17 cellular contexts compared by ENCODE assay signal in the genomic region with DNA sequence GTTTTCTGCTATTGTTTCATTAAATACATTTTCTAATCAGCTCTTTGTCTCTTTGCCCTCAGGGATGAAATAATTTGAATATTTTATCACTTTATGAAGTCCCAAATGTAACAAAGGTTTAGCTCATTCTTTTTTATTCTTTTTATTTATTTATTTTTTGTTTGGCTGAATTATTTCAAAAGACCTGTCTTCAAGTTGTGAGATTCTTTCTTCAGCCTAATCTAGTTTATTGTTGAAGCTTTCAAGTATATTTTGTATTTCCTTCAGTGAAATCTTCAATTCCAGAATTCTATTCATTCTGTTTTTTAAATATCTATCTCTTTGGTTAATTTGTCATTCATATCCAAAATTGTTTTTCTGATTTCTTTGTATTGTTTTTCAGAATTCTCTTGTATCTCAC. TPM values are rescaled to one million over a fixed set of nuclear protein-coding genes. Genes with fewer than 3 reads are reported as not detected.
DNase-seq lines count a peak whose midpoint lies in the region; ATAC-seq, FAIRE-seq and TF ChIP-seq lines count a peak whose summit lies in the region.
"Had no signal": no experiment of that assay in that cellular context is flagged by ENCODE, and none has a peak within 500 bp of the region (broad histone marks: within the 10 kb centered on the region; RNA-seq: fewer than 3 reads in every experiment).

No MANE protein-coding gene starts in this region.

- no peak for DNase-seq in stimulated activated naive CD8-positive, alpha-beta T cell treated with anti-CD3 and anti-CD28 coated beads, Interleukin-15, Interleukin-2, amounts not matched to agents 100 U/mL and 50 U/mL, for 24 hours
- DNase-seq in T-helper 17 cell (no peak), immature natural killer cell (no peak), left colon (no peak), D721Med (ENCODE audit: insufficient read length, low spot score) (no peak), DMS114 treated with DMSO at 0.1 percent for 48 hours (lab: John Stamatoyannopoulos, UW; ENCODE audit: unreplicated experiment) (no peak)
- DNase-seq: DMS79 treated with DMSO at 0.1 percent for 48 hours, GOT3, NCI-H146, NCI-H345, NCI-H526 treated with DMSO at 0.1 percent for 48 hours had no signal

- peaks cover 86% of the 10 kb centered on the region for H3K4me1 Mint-ChIP-seq in stimulated activated naive CD8-positive, alpha-beta T cell treated with anti-CD3 and anti-CD28 coated beads, Interleukin-15, Interleukin-2, amounts not matched to agents 100 ng/mL and 50 ng/mL, for 24 hours (ENCODE audit: low read depth)
- H3K4me1 Mint-ChIP-seq in T-helper 17 cell (peaks cover 53% of the 10 kb centered on the region), immature natural killer cell (peaks cover 65 to 68% of the 10 kb centered on the region in 2 donors)

- no peak for ATAC-seq in stimulated activated naive CD8-positive, alpha-beta T cell treated with anti-CD3 and anti-CD28 coated beads, Interleukin-15, Interleukin-2, amounts not matched to agents 100 U/mL and 50 U/mL, for 24 hours
- ATAC-seq in T-helper 17 cell, result no peak
- no peak for ATAC-seq in left colon
- no peak for ATAC-seq in GM21825 (IDR thresholded peaks at IDR 0.05; ENCODE audit: unreplicated experiment)

- no peak for TF ChIP-seq CTCF in D721Med (IDR thresholded peaks at IDR 0.05; ENCODE audit: insufficient read depth, missing control alignments)

- intact Hi-C loops in left colon (cut with DNase I, micrococcal nuclease), result no loop called here

- H3K9me3 ChIP-seq in T-helper 17 cell (ENCODE audit: control insufficient read depth, low read length, poor library complexity, severe bottlenecking), result no peaks in the 10 kb centered on the region

- no peaks in the 10 kb centered on the region for H3K27me3 Mint-ChIP-seq in stimulated activated naive CD8-positive, alpha-beta T cell treated with anti-CD3 and anti-CD28 coated beads, Interleukin-15, Interleukin-2, amounts not matched to agents 100 ng/mL and 50 ng/mL, for 24 hours
- H3K27me3 Mint-ChIP-seq in T-helper 17 cell (no peaks in the 10 kb centered on the region), immature natural killer cell (ENCODE audit: low read depth in 3 of 3) (no peaks in the 10 kb centered on the region)

- H3K27ac Mint-ChIP-seq in stimulated activated naive CD8-positive, alpha-beta T cell treated with anti-CD3 and anti-CD28 coated beads, Interleukin-15, Interleukin-2, amounts not matched to agents 100 ng/mL and 50 ng/mL, for 24 hours, result peak overlapping the region; percentile 62
- H3K27ac Mint-ChIP-seq in T-helper 17 cell (peak overlapping the region; percentile 0), immature natural killer cell (peak overlapping the region; percentile 3 to 82 (median 62))

- peak overlapping the region; percentile 52 for H3K4me3 Mint-ChIP-seq in stimulated activated naive CD8-positive, alpha-beta T cell treated with anti-CD3 and anti-CD28 coated beads, Interleukin-15, Interleukin-2, amounts not matched to agents 100 ng/mL and 50 ng/mL, for 24 hours
- H3K4me3 Mint-ChIP-seq in T-helper 17 cell (no peak overlapping the region), immature natural killer cell (peak overlapping the region in 4 of 5 donors; percentile 18 to 58 (median 42))

- peaks cover 5% of the 10 kb centered on the region for H3K9me3 Mint-ChIP-seq in stimulated activated naive CD8-positive, alpha-beta T cell treated with anti-CD3 and anti-CD28 coated beads, Interleukin-15, Interleukin-2, amounts not matched to agents 100 ng/mL and 50 ng/mL, for 24 hours
- peaks cover 8 to 20% (median 14%) of the 10 kb centered on the region in 6 donors for H3K9me3 Mint-ChIP-seq in immature natural killer cell

- H3K36me3 Mint-ChIP-seq in stimulated activated naive CD8-positive, alpha-beta T cell treated with anti-CD3 and anti-CD28 coated beads, Interleukin-15, Interleukin-2, amounts not matched to agents 100 ng/mL and 50 ng/mL, for 24 hours (ENCODE audit: low read depth), result peaks cover 58% of the 10 kb centered on the region
- H3K36me3 Mint-ChIP-seq in T-helper 17 cell (ENCODE audit: low read depth) (peaks cover 8% of the 10 kb centered on the region), immature natural killer cell (peaks cover 36 to 64% (median 42%) of the 10 kb centered on the region in 3 donors)

- FAIRE-seq in D721Med (lab: Jason Lieb, UNC), result no peak
- FAIRE-seq: G401.6, GM12892 had no signal

RNA-seq across cellular contexts. Expression of a gene that starts 10.8 kb away (rescaled TPM):
- 100 to 1,000 TPM in 1 of 2 donors, 10 to 100 TPM in 1; 96.6 to 124 TPM for total RNA-seq in T-helper 17 cell
- 10 to 100 TPM; 46.1 to 68.2 (median 57.2) TPM for polyA plus RNA-seq in immature natural killer cell
- 1 to 10 TPM in 1 of 2 donors, under 1 TPM in 1; 0.67 to 2.6 TPM for total RNA-seq in left colon
- total RNA-seq: SJSA1 had no signal
- polyA plus RNA-seq: AG04450 had no signal

RNA-seq across cellular contexts. Expression of a gene that starts 55.9 kb away (rescaled TPM):
- total RNA-seq in T-helper 17 cell (1 to 10 TPM in 1 of 2 donors, under 1 TPM in 1; 0.73 to 1.4 TPM), left colon (under 1 TPM; 0.37 to 0.87 TPM)
- polyA plus RNA-seq in immature natural killer cell, result 100 to 1,000 TPM; 301 to 501 (median 410) TPM
- total RNA-seq: SJSA1 had no signal
- polyA plus RNA-seq: AG04450 had no signal

Comparison
In these comparisons a context has a peak if more than half of its experiments do, and no peak if none do; other contexts are left out.
1. H3K27ac Mint-ChIP-seq: peak in every context shown above with its lines; median percentile 62 in stimulated activated naive CD8-positive, alpha-beta T cell treated with anti-CD3 and anti-CD28 coated beads, Interleukin-15, Interleukin-2, amounts not matched to agents 100 ng/mL and 50 ng/mL, for 24 hours; 62 in immature natural killer cell; 0 in T-helper 17 cell.
2. RNA of a gene that starts 10.8 kb away (total RNA-seq): 96.6 to 124 TPM in T-helper 17 cell; 0.67 to 2.6 TPM in left colon; every median in the first group is over 10 times any median in the second.